ENCODE assay signal across 8 cellular contexts in genomic region chr17:30719131-30719973, GRCh38.
DNase-seq lines count a peak whose midpoint lies in the region; ATAC-seq and TF ChIP-seq lines count a peak whose summit lies in the region.
"Not testable (repeated sequence)": the region's sequence is repeated elsewhere in the genome, so short reads cannot be mapped to it uniquely, and the experiment has no call there.

No MANE protein-coding gene starts in this region.

- H3K27ac Mint-ChIP-seq in progenitor cell of endocrine pancreas: not testable (repeated sequence)

- H3K4me1 ChIP-seq in DND-41 (ENCODE audit: insufficient read depth, low read length): not testable (repeated sequence)

- H2AFZ ChIP-seq in DND-41 (ENCODE audit: low read depth, low read length): not testable (repeated sequence)

- H3K36me3 ChIP-seq in DND-41 (ENCODE audit: insufficient read depth, low read length): not testable (repeated sequence)

- not testable (repeated sequence) for H3K27ac ChIP-seq in DND-41 (ENCODE audit: low read length)

- H3K27me3 Mint-ChIP-seq in progenitor cell of endocrine pancreas: not testable (repeated sequence)

- H3K4me3 Mint-ChIP-seq in progenitor cell of endocrine pancreas (ENCODE audit: low read depth): not testable (repeated sequence)

- H3K79me2 ChIP-seq in DND-41 (ENCODE audit: insufficient read depth, low read length): peaks cover 92% of the 10 kb centered on the region

- not testable (repeated sequence) for H3K4me2 ChIP-seq in DND-41 (ENCODE audit: insufficient read depth, low read length)

- H3K36me3 Mint-ChIP-seq in progenitor cell of endocrine pancreas (ENCODE audit: insufficient read depth): not testable (repeated sequence)

- not testable (repeated sequence) for H3K9ac ChIP-seq in DND-41 (ENCODE audit: low read depth, low read length)

- H3K4me3 ChIP-seq in DND-41 (ENCODE audit: low read depth in 1 of 2, low read length in 2 of 2): not testable (repeated sequence)

- H4K20me1 ChIP-seq in DND-41 (ENCODE audit: insufficient read depth, low read length): peaks cover 66% of the 10 kb centered on the region

- H3K9me3 ChIP-seq in DND-41 (ENCODE audit: insufficient read depth, low read length, severe bottlenecking): not testable (repeated sequence)

- peak; percentile 76 for ATAC-seq in DND-41 (ENCODE audit: insufficient read depth, low read depth)
- peak; percentile 65 for ATAC-seq in stimulated activated naive CD8-positive, alpha-beta T cell treated with anti-CD3 and anti-CD28 coated beads, Interleukin-15, Interleukin-2, amounts not matched to agents 100 U/mL and 50 U/mL, for 24 hours

- TF ChIP-seq CTCF in DND-41 (IDR thresholded peaks at IDR 0.05; ENCODE audit: borderline replicate concordance, extremely low read depth, low read length, poor library complexity, severe bottlenecking) (peak; percentile 71), progenitor cell of endocrine pancreas (IDR thresholded peaks at IDR 0.05; ENCODE audit: unreplicated experiment) (peak; percentile 69)

- H3K9me3 Mint-ChIP-seq in progenitor cell of endocrine pancreas (ENCODE audit: low read depth): not testable (repeated sequence)

- peak; percentile 74 for DNase-seq in DND-41
- peak; percentile 45 for DNase-seq in M059J (ENCODE audit: low read depth)
- peak; percentile 17 for DNase-seq in SHP77 treated with DMSO at 0.1 percent for 48 hours (lab: John Stamatoyannopoulos, UW)
- peak; percentile 88 for DNase-seq in activated CD8-positive, alpha-beta memory T cell treated with anti-CD3 and anti-CD28 coated beads for 24 hours
- peak; percentile 61 for DNase-seq in central memory CD4-positive, alpha-beta T cell
- peak; percentile 43 for DNase-seq in hepatic stellate cell (ENCODE audit: low spot score)
- peak; percentile 54 for DNase-seq in progenitor cell of endocrine pancreas (ENCODE audit: low spot score, unreplicated experiment)
- peak; percentile 88 for DNase-seq in stimulated activated naive CD8-positive, alpha-beta T cell treated with anti-CD3 and anti-CD28 coated beads, Interleukin-15, Interleukin-2, amounts not matched to agents 100 U/mL and 50 U/mL, for 24 hours

- H3K27me3 ChIP-seq in DND-41 (ENCODE audit: insufficient read depth, low read length, poor library complexity): not testable (repeated sequence)

- not testable (repeated sequence) for H3K4me1 Mint-ChIP-seq in progenitor cell of endocrine pancreas (ENCODE audit: low read depth)

Comparison
In these comparisons a context has a peak if more than half of its experiments do, and no peak if none do; other contexts are left out.
1. DNase-seq: peak in every context shown above with its lines; median percentile 88 in activated CD8-positive, alpha-beta memory T cell treated with anti-CD3 and anti-CD28 coated beads for 24 hours; 88 in stimulated activated naive CD8-positive, alpha-beta T cell treated with anti-CD3 and anti-CD28 coated beads, Interleukin-15, Interleukin-2, amounts not matched to agents 100 U/mL and 50 U/mL, for 24 hours; 74 in DND-41; 61 in central memory CD4-positive, alpha-beta T cell; 54 in progenitor cell of endocrine pancreas; 45 in M059J; 43 in hepatic stellate cell; 17 in SHP77 treated with DMSO at 0.1 percent for 48 hours.